Comparison of ENCODE assay signal across 34 cellular contexts in the genomic region with DNA sequence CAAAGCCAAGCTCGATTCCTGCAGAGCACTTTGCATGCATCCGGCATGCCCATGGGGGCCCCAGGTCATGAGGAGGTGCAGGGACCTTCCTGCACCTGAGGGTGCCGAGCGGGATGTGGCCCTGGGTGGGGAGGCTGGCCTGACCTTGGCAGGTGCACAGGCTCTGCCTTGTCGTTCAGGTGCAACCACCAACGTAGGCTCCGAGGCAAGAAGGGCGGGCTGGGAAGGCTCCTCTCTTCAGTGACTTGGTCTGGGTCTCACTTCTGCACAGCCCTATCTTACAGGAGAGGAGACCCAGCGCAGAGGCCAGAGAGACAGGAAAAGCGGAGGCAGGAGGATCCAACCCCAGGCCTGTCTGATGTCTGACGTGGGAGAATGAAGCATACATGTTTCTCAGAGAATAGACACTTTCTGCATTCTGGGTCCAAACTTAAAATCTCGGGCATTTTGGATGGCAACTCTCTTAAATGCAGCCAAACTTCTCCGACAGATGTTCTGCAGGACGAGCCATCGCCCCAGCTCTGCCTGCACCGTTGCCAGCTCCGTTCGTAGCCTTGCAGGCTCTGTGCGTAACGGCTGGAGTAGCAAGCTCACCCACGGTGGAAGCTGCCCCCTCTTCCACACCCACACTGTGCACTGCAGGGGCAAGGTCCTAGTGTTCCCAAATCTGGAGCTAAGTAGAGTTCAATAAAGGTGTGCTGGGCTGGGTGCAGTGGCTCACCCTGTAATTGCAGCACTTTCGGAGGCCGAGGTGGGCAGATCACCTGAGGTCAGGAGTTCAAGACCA.
"Had no signal": no experiment of that assay in that cellular context is flagged by ENCODE, and none has a peak within 500 bp of the region (broad histone marks: within the 10 kb centered on the region; RNA-seq: fewer than 3 reads in every experiment).

No MANE protein-coding gene starts in this region.

- H3K27me3 Mint-ChIP-seq: activated naive CD4-positive, alpha-beta T cell treated with anti-CD3 and anti-CD28 coated beads, Interleukin-2, amount 50 U/mL, for 24 hours; activated naive CD8-positive, alpha-beta T cell treated with anti-CD3 and anti-CD28 coated beads for 36 hours; activated naive CD8-positive, alpha-beta T cell treated with anti-CD3 and anti-CD28 coated beads, Interleukin-2, amount 50 U/mL, for 24 hours had no signal

- H3K4me1 ChIP-seq: adrenal gland, body of pancreas, colonic mucosa had no signal

- H3K4me3 ChIP-seq: adrenal gland, body of pancreas, colonic mucosa, esophagus squamous epithelium had no signal

- H3K27ac Mint-ChIP-seq: activated CD4-positive, alpha-beta memory T cell treated with anti-CD3 and anti-CD28 coated beads for 36 hours; activated CD4-positive, alpha-beta T cell treated with anti-CD3 and anti-CD28 coated beads for 36 hours; activated CD4-positive, alpha-beta T cell treated with anti-CD3 and anti-CD28 coated beads, Interleukin-2, amount 10 ng/mL, durations not matched to agents 24 days and 14 days; activated CD8-positive, alpha-beta memory T cell treated with anti-CD3 and anti-CD28 coated beads, Interleukin-2, amount 10 ng/mL, durations not matched to agents 7 days and 5 days; activated CD8-positive, alpha-beta T cell treated with anti-CD3 and anti-CD28 coated beads, Interleukin-2, amount 10 ng/mL, durations not matched to agents 7 days and 5 days; activated naive CD4-positive, alpha-beta T cell treated with anti-CD3 and anti-CD28 coated beads for 36 hours; activated naive CD4-positive, alpha-beta T cell treated with anti-CD3 and anti-CD28 coated beads, Interleukin-2, amount 50 U/mL, for 24 hours; activated naive CD8-positive, alpha-beta T cell treated with anti-CD3 and anti-CD28 coated beads for 36 hours; activated naive CD8-positive, alpha-beta T cell treated with anti-CD3 and anti-CD28 coated beads, Interleukin-2, amount 50 U/mL, for 24 hours; activated T-helper 1 cell treated with anti-CD3 and anti-CD28 coated beads, Interleukin-12 subunit alpha, Interleukin-12 subunit beta, Interleukin-2, Interleukin-4 antibody, amounts not matched to agents 30 ng/mL and 10 ng/mL and 1 ng/mL, durations not matched to agents 14 hours and 24 hours and 36 hours; activated T-helper 2 cell treated with anti-CD3 and anti-CD28 coated beads, Interferon-gamma antibody, Interleukin-2, Interleukin-4, amounts not matched to agents 10 μg/mL and 5 μg/mL and 100 μg/mL, durations not matched to agents 14 hours and 24 hours and 36 hours had no signal

- H3K27ac ChIP-seq: adrenal gland, body of pancreas, colonic mucosa, epithelial cell of prostate, esophagus squamous epithelium had no signal

- H3K36me3 Mint-ChIP-seq: activated CD4-positive, alpha-beta memory T cell treated with anti-CD3 and anti-CD28 coated beads for 36 hours; activated CD8-positive, alpha-beta memory T cell treated with anti-CD3 and anti-CD28 coated beads, Interleukin-2, amount 10 ng/mL, durations not matched to agents 7 days and 5 days; activated naive CD4-positive, alpha-beta T cell treated with anti-CD3 and anti-CD28 coated beads, Interleukin-2, amount 50 U/mL, for 24 hours; activated naive CD8-positive, alpha-beta T cell treated with anti-CD3 and anti-CD28 coated beads for 36 hours had no signal

- H3K36me3 ChIP-seq: adrenal gland, colonic mucosa, esophagus squamous epithelium had no signal

- DNase-seq: activated CD4-positive, alpha-beta memory T cell treated with anti-CD3 and anti-CD28 coated beads for 36 hours; activated CD4-positive, alpha-beta T cell treated with anti-CD3 and anti-CD28 coated beads for 36 hours; activated CD4-positive, alpha-beta T cell treated with anti-CD3 and anti-CD28 coated beads, Interleukin-2, amount 10 ng/mL, durations not matched to agents 24 days and 14 days; activated CD4-positive, CD25-positive, alpha-beta regulatory T cell; activated CD4-positive, CD25-positive, alpha-beta regulatory T cell treated with anti-CD3 and anti-CD28 coated beads, Interleukin-2, amount 50 U/mL, for 72 hours; activated CD8-positive, alpha-beta memory T cell treated with anti-CD3 and anti-CD28 coated beads, Interleukin-2, amount 10 ng/mL, durations not matched to agents 7 days and 5 days; activated CD8-positive, alpha-beta memory T cell treated with anti-CD3 and anti-CD28 coated beads, Interleukin-2, amount 50 U/mL, for 4 hours; activated CD8-positive, alpha-beta T cell treated with anti-CD3 and anti-CD28 coated beads, Interleukin-2, amount 10 ng/mL, durations not matched to agents 7 days and 5 days; activated effector memory CD4-positive, alpha-beta T cell treated with anti-CD3 and anti-CD28 coated beads, Interleukin-2, amount 50 U/mL, for 16 hours; activated naive CD4-positive, alpha-beta T cell treated with anti-CD3 and anti-CD28 coated beads for 36 hours; activated naive CD8-positive, alpha-beta T cell treated with anti-CD3 and anti-CD28 coated beads for 36 hours; activated naive CD8-positive, alpha-beta T cell treated with anti-CD3 and anti-CD28 coated beads, Interleukin-2, amount 50 U/mL, for 24 hours; activated T-cell treated with anti-CD3 and anti-CD28 coated beads, Interleukin-2, amount 50 U/mL, for 1 hour; activated T-cell treated with anti-CD3 and anti-CD28 coated beads, Interleukin-2, amount 50 U/mL, for 48 hours; adrenal gland; amygdala; aorta; body of pancreas; central memory CD4-positive, alpha-beta T cell; cerebellar nuclear complex; colonic mucosa; effector CD8-positive, alpha-beta T cell; esophagus squamous epithelium; foreskin fibroblast; glutamatergic neuron; T-helper 1 cell; T-helper 2 cell had no signal

- H3K27me3 ChIP-seq: adrenal gland, body of pancreas, colonic mucosa had no signal

- H3K4me3 Mint-ChIP-seq: activated CD4-positive, alpha-beta memory T cell treated with anti-CD3 and anti-CD28 coated beads for 36 hours; activated CD4-positive, alpha-beta T cell treated with anti-CD3 and anti-CD28 coated beads for 36 hours; activated CD4-positive, alpha-beta T cell treated with anti-CD3 and anti-CD28 coated beads, Interleukin-2, amount 10 ng/mL, durations not matched to agents 24 days and 14 days; activated CD8-positive, alpha-beta memory T cell treated with anti-CD3 and anti-CD28 coated beads, Interleukin-2, amount 10 ng/mL, durations not matched to agents 7 days and 5 days; activated CD8-positive, alpha-beta T cell treated with anti-CD3 and anti-CD28 coated beads, Interleukin-2, amount 10 ng/mL, durations not matched to agents 7 days and 5 days; activated naive CD4-positive, alpha-beta T cell treated with anti-CD3 and anti-CD28 coated beads for 36 hours; activated naive CD4-positive, alpha-beta T cell treated with anti-CD3 and anti-CD28 coated beads, Interleukin-2, amount 50 U/mL, for 24 hours; activated naive CD8-positive, alpha-beta T cell treated with anti-CD3 and anti-CD28 coated beads for 36 hours; activated naive CD8-positive, alpha-beta T cell treated with anti-CD3 and anti-CD28 coated beads, Interleukin-2, amount 50 U/mL, for 24 hours; activated T-helper 1 cell treated with anti-CD3 and anti-CD28 coated beads, Interleukin-12 subunit alpha, Interleukin-12 subunit beta, Interleukin-2, Interleukin-4 antibody, amounts not matched to agents 30 ng/mL and 10 ng/mL and 1 ng/mL, durations not matched to agents 14 hours and 24 hours and 36 hours had no signal

- H3K4me1 Mint-ChIP-seq: activated CD4-positive, alpha-beta T cell treated with anti-CD3 and anti-CD28 coated beads for 36 hours; activated CD4-positive, alpha-beta T cell treated with anti-CD3 and anti-CD28 coated beads, Interleukin-2, amount 10 ng/mL, durations not matched to agents 24 days and 14 days; activated naive CD4-positive, alpha-beta T cell treated with anti-CD3 and anti-CD28 coated beads, Interleukin-2, amount 50 U/mL, for 24 hours; activated naive CD8-positive, alpha-beta T cell treated with anti-CD3 and anti-CD28 coated beads for 36 hours; activated naive CD8-positive, alpha-beta T cell treated with anti-CD3 and anti-CD28 coated beads, Interleukin-2, amount 50 U/mL, for 24 hours had no signal

- H3K9me3 Mint-ChIP-seq: activated CD4-positive, alpha-beta memory T cell treated with anti-CD3 and anti-CD28 coated beads for 36 hours; activated CD4-positive, alpha-beta T cell treated with anti-CD3 and anti-CD28 coated beads, Interleukin-2, amount 10 ng/mL, durations not matched to agents 24 days and 14 days; activated naive CD4-positive, alpha-beta T cell treated with anti-CD3 and anti-CD28 coated beads for 36 hours; activated naive CD4-positive, alpha-beta T cell treated with anti-CD3 and anti-CD28 coated beads, Interleukin-2, amount 50 U/mL, for 24 hours; activated naive CD8-positive, alpha-beta T cell treated with anti-CD3 and anti-CD28 coated beads for 36 hours; activated naive CD8-positive, alpha-beta T cell treated with anti-CD3 and anti-CD28 coated beads, Interleukin-2, amount 50 U/mL, for 24 hours; activated T-helper 1 cell treated with anti-CD3 and anti-CD28 coated beads, Interleukin-12 subunit alpha, Interleukin-12 subunit beta, Interleukin-2, Interleukin-4 antibody, amounts not matched to agents 30 ng/mL and 10 ng/mL and 1 ng/mL, durations not matched to agents 14 hours and 24 hours and 36 hours; activated T-helper 2 cell treated with anti-CD3 and anti-CD28 coated beads, Interferon-gamma antibody, Interleukin-2, Interleukin-4, amounts not matched to agents 10 μg/mL and 5 μg/mL and 100 μg/mL, durations not matched to agents 14 hours and 24 hours and 36 hours had no signal

- ATAC-seq: activated CD4-positive, alpha-beta T cell treated with anti-CD3 and anti-CD28 coated beads for 36 hours; activated CD8-positive, alpha-beta memory T cell treated with anti-CD3 and anti-CD28 coated beads, Interleukin-2, amount 10 ng/mL, durations not matched to agents 7 days and 5 days; activated CD8-positive, alpha-beta T cell treated with anti-CD3 and anti-CD28 coated beads, Interleukin-2, amount 10 ng/mL, durations not matched to agents 7 days and 5 days; activated naive CD8-positive, alpha-beta T cell treated with anti-CD3 and anti-CD28 coated beads, Interleukin-2, amount 50 U/mL, for 24 hours; body of pancreas had no signal

- H3K9me3 ChIP-seq: adrenal gland, body of pancreas, colonic mucosa, esophagus squamous epithelium had no signal

- FAIRE-seq: endometrium, endothelial cell of umbilical vein, frontal cortex had no signal
